ENCODE assay signal across 1 cellular context in the genomic region with DNA sequence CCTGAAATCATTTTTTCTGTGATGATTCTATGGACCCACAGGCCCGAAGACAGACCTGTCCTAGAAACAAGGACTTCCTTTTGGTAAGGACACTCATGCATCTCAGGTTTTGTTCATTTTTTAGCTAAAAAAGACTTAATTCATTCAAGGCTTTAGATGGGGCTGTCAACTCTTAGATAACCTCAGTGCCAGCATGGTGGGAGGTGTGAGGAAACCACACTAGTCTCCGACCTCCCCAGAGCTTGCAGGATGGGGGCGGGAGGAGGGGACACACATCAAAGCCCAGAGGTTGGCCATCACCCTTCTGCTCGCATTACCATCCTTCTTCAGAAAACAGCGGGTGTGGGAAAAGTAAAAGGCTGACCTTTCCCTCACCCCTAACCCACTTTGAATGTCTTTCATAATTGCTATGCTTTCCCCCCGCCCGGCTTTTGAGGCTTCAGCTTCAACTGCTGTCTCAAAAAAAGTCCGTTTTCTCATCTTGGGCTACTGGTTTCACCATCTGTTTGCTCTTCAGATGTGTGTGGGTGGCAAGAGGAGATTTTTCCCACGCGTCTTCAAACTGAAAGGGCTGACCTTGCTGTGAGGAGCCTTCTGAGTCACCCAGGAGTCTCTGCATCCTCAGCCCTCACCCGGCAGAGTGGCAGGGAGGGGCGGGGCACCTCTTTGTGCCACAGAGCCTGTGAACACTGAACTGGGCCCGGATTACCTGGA.
TF ChIP-seq lines count a peak whose summit lies in the region.

No MANE protein-coding gene starts in this region.

TF ChIP-seq in K562, 482 proteins besides CTCF, POLR2A, EP300 and RAD21 (continued from another document):
- TF ChIP-seq COPS2 (conservative IDR thresholded peaks at IDR 0.05) (no peak), YY1 (IDR thresholded peaks at IDR 0.05; ENCODE audit: borderline replicate concordance in 1 of 3, control insufficient read depth in 1 of 3, extremely low read depth in 1 of 3, insufficient read depth in 3 of 3, insufficient read length in 1 of 3, insufficient replicate concordance in 2 of 3, low read depth in 1 of 3, low read length in 2 of 3) (peak in 1 of 3 experiments; percentile 3), MEF2D (tag; conservative IDR thresholded peaks at IDR 0.05; ENCODE audit: low read depth) (no peak), NR4A1 (CRISPR knock-in tag; IDR thresholded peaks at IDR 0.05) (no peak), NR4A1 (tag; IDR thresholded peaks at IDR 0.05) (no peak), U2AF2 (optimal IDR thresholded peaks at IDR 0.05; ENCODE audit: low read depth, low read length) (no peak), ZNF384 (IDR thresholded peaks at IDR 0.05; ENCODE audit: low read depth, low read length) (no peak), TAF7 (tag; IDR thresholded peaks at IDR 0.05) (no peak), MEF2A (IDR thresholded peaks at IDR 0.05; ENCODE audit: control insufficient read depth, low read depth, low read length) (no peak), CEBPB (tag; IDR thresholded peaks at IDR 0.05) (no peak), NFIX (CRISPR knock-in tag; IDR thresholded peaks at IDR 0.05; ENCODE audit: low read depth) (no peak), MXI1 (IDR thresholded peaks at IDR 0.05; ENCODE audit: low read depth, low read length) (no peak), ARID1B (IDR thresholded peaks at IDR 0.05) (no peak), ZC3H11A (IDR thresholded peaks at IDR 0.05; ENCODE audit: low read depth, low read length) (no peak), ZKSCAN1 (IDR thresholded peaks at IDR 0.05; ENCODE audit: low read depth, low read length) (no peak), CBFA2T3 (IDR thresholded peaks at IDR 0.05) (0 out of 2 replicates have a peak, but pooled peaks have one; percentile 18), SIN3A (IDR thresholded peaks at IDR 0.05; ENCODE audit: borderline replicate concordance in 2 of 2, control insufficient read depth in 1 of 2, low read depth in 2 of 2, low read length in 2 of 2) (no peak)
